Comparison of ENCODE assay signal across 7 cellular contexts in genomic region chr18:73120626-73121025, GRCh38.
"Had no signal": no experiment of that assay in that cellular context is flagged by ENCODE, and none has a peak within 500 bp of the region (broad histone marks: within the 10 kb centered on the region; RNA-seq: fewer than 3 reads in every experiment).

No MANE protein-coding gene starts in this region.

- FAIRE-seq: HepG2, HTR-8/SVneo, K562 had no signal

- H3K27ac ChIP-seq: HL-60 had no signal

- H3K4me3 ChIP-seq: K562 had no signal

- ATAC-seq: HepG2, K562 had no signal

- DNase-seq: IMR-90, KBM-7, KG1 had no signal
